Comparison of ENCODE assay signal across 16 cellular contexts in genomic region chr20:41540916-41541315, GRCh38.
A peak's percentile ranks its signal among the peaks of the same experiment; 100 is the strongest.
DNase-seq lines count a peak whose midpoint lies in the region; TF ChIP-seq lines count a peak whose summit lies in the region.
"Had no signal": no experiment of that assay in that cellular context is flagged by ENCODE, and none has a peak within 500 bp of the region (broad histone marks: within the 10 kb centered on the region; RNA-seq: fewer than 3 reads in every experiment).

No MANE protein-coding gene starts in this region.

- H3K4me2 ChIP-seq in GM23248 (ENCODE audit: unreplicated experiment) (no peak overlapping the region), parathyroid adenoma (ENCODE audit: low read length) (peak overlapping the region; percentile 23)

- H3K9me3 Mint-ChIP-seq in activated naive CD4-positive, alpha-beta T cell treated with anti-CD3 and anti-CD28 coated beads, Interleukin-2, amount 10 ng/mL, durations not matched to agents 7 days and 5 days: peaks cover 4% of the 10 kb centered on the region

- H3K27ac ChIP-seq in GM23248: no peak overlapping the region
- no peak overlapping the region for H3K27ac ChIP-seq in parathyroid adenoma
- H3K27ac ChIP-seq: C4-2B had no signal

- H3K4me3 ChIP-seq in AG10803 (ENCODE audit: low read length) (no peak overlapping the region), GM23248 (no peak overlapping the region), fibroblast of mammary gland (ENCODE audit: control insufficient read depth, low read depth, low read length) (no peak overlapping the region), parathyroid adenoma (ENCODE audit: low read depth, low read length) (no peak overlapping the region)
- H3K4me3 ChIP-seq: GM12878, HAP-1 had no signal

- peaks cover 10% of the 10 kb centered on the region; the same call in 1 of the 2 replicates for H3K4me1 ChIP-seq in GM23248 (ENCODE audit: insufficient read depth)
- no peaks in the 10 kb centered on the region for H3K4me1 ChIP-seq in parathyroid adenoma
- H3K4me1 ChIP-seq: HAP-1 had no signal

- H3K27me3 ChIP-seq in GM23248 (replicated peaks; ENCODE audit: insufficient read depth): no peaks in the 10 kb centered on the region
- no peaks in the 10 kb centered on the region for H3K27me3 ChIP-seq in parathyroid adenoma (ENCODE audit: control insufficient read depth, insufficient read depth, low read length)

- no peaks in the 10 kb centered on the region for H3K4me1 Mint-ChIP-seq in activated naive CD4-positive, alpha-beta T cell treated with anti-CD3 and anti-CD28 coated beads, Interleukin-2, amount 10 ng/mL, durations not matched to agents 7 days and 5 days

- H3K27me3 Mint-ChIP-seq in activated naive CD4-positive, alpha-beta T cell treated with anti-CD3 and anti-CD28 coated beads, Interleukin-2, amount 10 ng/mL, durations not matched to agents 7 days and 5 days: no peaks in the 10 kb centered on the region

- H3K9me2 ChIP-seq in GM23248 (ENCODE audit: insufficient read depth): no peaks in the 10 kb centered on the region

- H3K9me3 ChIP-seq in GM23248 (ENCODE audit: low read depth) (no peaks in the 10 kb centered on the region), parathyroid adenoma (ENCODE audit: control insufficient read depth, low read length) (no peaks in the 10 kb centered on the region)

- in situ Hi-C loops in GM23248 (cut with MboI): no loop called here

- DNase-seq in AG10803 (ENCODE audit: low read depth) (peak; percentile 71), GM23248 (peak; percentile 29), fibroblast of mammary gland (ENCODE audit: low read depth) (peak; percentile 34), NCI-H69 (lab: John Stamatoyannopoulos, UW) (no peak)
- no peak for DNase-seq in effector CD4-positive, alpha-beta T cell
- no peak for DNase-seq in activated naive CD4-positive, alpha-beta T cell treated with anti-CD3 and anti-CD28 coated beads, Interleukin-2, amount 10 ng/mL, durations not matched to agents 7 days and 5 days
- DNase-seq: DMS153, Karpas-422, MM.1S, NCI-H1105, NCI-H187, NCI-H2171 had no signal

- CTCF ChIA-PET in activated naive CD4-positive, alpha-beta T cell treated with anti-CD3 and anti-CD28 coated beads, Interleukin-2, amount 10 ng/mL, durations not matched to agents 7 days and 5 days (lab: Charles Lee): no interaction called here

- no peak for TF ChIP-seq CTCF in AG10803 (conservative IDR thresholded peaks at IDR 0.05; ENCODE audit: low read length)
- TF ChIP-seq CTCF in fibroblast of mammary gland (conservative IDR thresholded peaks at IDR 0.05; ENCODE audit: control insufficient read depth, insufficient read depth, low read depth, low read length): no peak
- no peak for TF ChIP-seq CTCF in parathyroid adenoma (IDR thresholded peaks at IDR 0.05)

- H3K36me3 Mint-ChIP-seq in activated naive CD4-positive, alpha-beta T cell treated with anti-CD3 and anti-CD28 coated beads, Interleukin-2, amount 10 ng/mL, durations not matched to agents 7 days and 5 days: peaks cover 12% of the 10 kb centered on the region

- peaks cover 7% of the 10 kb centered on the region; the same call in 1 of the 2 replicates for H3K36me3 ChIP-seq in GM23248 (ENCODE audit: low read depth)
- H3K36me3 ChIP-seq in parathyroid adenoma (ENCODE audit: control insufficient read depth, insufficient read depth, low read length): no peaks in the 10 kb centered on the region

- peaks cover 5% of the 10 kb centered on the region; the same call in 1 of the 2 replicates for H4K20me1 ChIP-seq in GM23248 (ENCODE audit: insufficient read depth)

- H3K4me3 Mint-ChIP-seq in activated naive CD4-positive, alpha-beta T cell treated with anti-CD3 and anti-CD28 coated beads, Interleukin-2, amount 10 ng/mL, durations not matched to agents 7 days and 5 days: no peak overlapping the region

- no peak overlapping the region for H3K27ac Mint-ChIP-seq in activated naive CD4-positive, alpha-beta T cell treated with anti-CD3 and anti-CD28 coated beads, Interleukin-2, amount 10 ng/mL, durations not matched to agents 7 days and 5 days

- H3F3A ChIP-seq in GM23248 (ENCODE audit: insufficient read depth): no peaks in the 10 kb centered on the region

- 14 to 19% methylated on average over 4 of the region's 4 CpGs for WGBS in GM23248 (ENCODE audit: low coverage in 1 of 2, low lambda C conversion rate in 2 of 2, missing lambda C conversion rate in 2 of 2), 2 experiments

- H3K79me2 ChIP-seq in GM23248 (ENCODE audit: insufficient read depth) (peaks cover 58% of the 10 kb centered on the region), parathyroid adenoma (peaks cover 32% of the 10 kb centered on the region)

- no peak overlapping the region for H2AFZ ChIP-seq in GM23248
- H2AFZ ChIP-seq in parathyroid adenoma: no peak overlapping the region

- H3K9ac ChIP-seq in GM23248 (no peak overlapping the region), parathyroid adenoma (no peak overlapping the region)

Comparison
In these comparisons a context has a peak if more than half of its experiments do, and no peak if none do; other contexts are left out.
1. DNase-seq: peak in AG10803 (single experiment), GM23248 (single experiment) and fibroblast of mammary gland (single experiment); none in effector CD4-positive, alpha-beta T cell (single experiment), activated naive CD4-positive, alpha-beta T cell treated with anti-CD3 and anti-CD28 coated beads, Interleukin-2, amount 10 ng/mL, durations not matched to agents 7 days and 5 days (single experiment) and NCI-H69 (single experiment).